In the genomic region with DNA sequence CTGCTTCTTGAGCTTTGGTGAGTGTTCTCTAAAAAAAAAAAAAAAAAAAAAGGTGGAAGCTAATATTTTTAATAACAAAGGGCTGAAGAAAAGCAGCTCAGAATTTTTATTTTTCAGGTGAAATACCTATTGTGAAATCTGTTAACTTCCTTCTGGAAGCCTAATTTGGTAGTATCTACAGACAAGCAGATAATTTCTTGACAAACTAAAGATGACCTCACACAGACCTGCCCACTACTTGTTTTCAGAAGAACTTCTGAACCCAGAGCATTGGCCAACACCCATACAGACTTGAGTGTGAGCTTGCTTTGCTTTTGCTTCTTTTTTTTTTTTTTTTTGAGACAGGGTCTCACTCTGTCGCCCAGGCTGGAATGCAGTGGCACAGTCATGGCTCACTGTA, we compare ENCODE assay signal across 16 cellular contexts. TPM values are rescaled to one million over a fixed set of nuclear protein-coding genes. Genes with fewer than 3 reads are reported as not detected.
"Had no signal": no experiment of that assay in that cellular context is flagged by ENCODE, and none has a peak within 500 bp of the region (broad histone marks: within the 10 kb centered on the region; RNA-seq: fewer than 3 reads in every experiment).

No MANE protein-coding gene starts in this region.

- H3K4me2 ChIP-seq: neural progenitor cell had no signal

- H3K4me3 ChIP-seq: neural progenitor cell, pancreas had no signal

- H2AFZ ChIP-seq: neural progenitor cell had no signal

- ATAC-seq: activated CD8-positive, alpha-beta memory T cell treated with anti-CD3 and anti-CD28 coated beads, Interleukin-2, amount 10 ng/mL, durations not matched to agents 7 days and 5 days; activated naive CD4-positive, alpha-beta T cell treated with anti-CD3 and anti-CD28 coated beads, Interleukin-2, amount 50 U/mL, for 72 hours had no signal

- DNase-seq: activated CD4-positive, alpha-beta T cell treated with anti-CD3 and anti-CD28 coated beads for 1 hour; activated CD4-positive, alpha-beta T cell treated with anti-CD3 and anti-CD28 coated beads, Interleukin-2, amount 50 U/mL, for 48 hours; activated CD8-positive, alpha-beta memory T cell treated with anti-CD3 and anti-CD28 coated beads, Interleukin-2, amount 10 ng/mL, durations not matched to agents 7 days and 5 days; activated effector memory CD4-positive, alpha-beta T cell treated with anti-CD3 and anti-CD28 coated beads, Interleukin-2, amount 50 U/mL, for 16 hours; activated T-cell treated with anti-CD3 and anti-CD28 coated beads, Interleukin-2, amount 50 U/mL, for 24 hours; amygdala; dermis blood vessel endothelial cell; hypothalamus; left cardiac atrium; mesenchymal stem cell; pancreas; retina; T-helper 9 cell; trophoblast cell had no signal

- H3K36me3 ChIP-seq: neural progenitor cell, pancreas had no signal

- H3K27me3 ChIP-seq: neural progenitor cell, pancreas had no signal

- H3K27ac ChIP-seq: neural progenitor cell, pancreas had no signal

- H3K9ac ChIP-seq: neural progenitor cell had no signal

- H3K9me3 ChIP-seq: pancreas had no signal

RNA-seq across cellular contexts. Expression of a gene that starts 31.2 kb away (rescaled TPM):
- total RNA-seq: activated CD8-positive, alpha-beta memory T cell treated with anti-CD3 and anti-CD28 coated beads, Interleukin-2, amount 10 ng/mL, durations not matched to agents 7 days and 5 days had no signal
